9 cellular contexts compared by ENCODE assay signal in genomic region chr10:33331020-33331557, GRCh38. TPM values are rescaled to one million over a fixed set of nuclear protein-coding genes. Genes with fewer than 3 reads are reported as not detected.
A peak's percentile ranks its signal among the peaks of the same experiment; 100 is the strongest.
DNase-seq lines count a peak whose midpoint lies in the region; ATAC-seq and TF ChIP-seq lines count a peak whose summit lies in the region.
"Had no signal": no experiment of that assay in that cellular context is flagged by ENCODE, and none has a peak within 500 bp of the region (broad histone marks: within the 10 kb centered on the region; RNA-seq: fewer than 3 reads in every experiment).

No MANE protein-coding gene starts in this region.

- H3K27ac Mint-ChIP-seq in HFFc6 (peak overlapping the region; percentile 63; the same call in 1 of the 2 replicates), T-cell (peak overlapping the region in 1 of 2 donors; percentile 12)

- H3K27me3 Mint-ChIP-seq in HFFc6 (ENCODE audit: insufficient read depth) (no peaks in the 10 kb centered on the region; the same call in 1 of the 2 replicates), T-cell (peaks cover 58 to 63% of the 10 kb centered on the region in 2 donors)

- 19 to 27% (median 25%) methylated on average over 4 of the region's 4 CpGs for WGBS in stomach, 5 donors

- intact Hi-C loops in ascending aorta (cut with DNase I) (loop anchor here (5.0 to 10.0 kb wide), 4 partner anchors 44 to 1106 kb away; no protein-coding TSS in a partner anchor), stomach (cut with DNase I; ENCODE audit: low total_unique reads) (loop anchor here (10.0 kb wide), 1 partner anchor 136 kb away; no protein-coding TSS in a partner anchor)

- POLR2A ChIA-PET in T-cell (lab: Charles Lee), result no interaction called here

- TF ChIP-seq POLR2A in stomach (IDR thresholded peaks at IDR 0.05), result no peak

- CTCF ChIA-PET in T-cell (lab: Charles Lee), result interaction anchor here (0.6 to 1.4 kb wide), 5 partner anchors 52 to 1307 kb away, joined by 3 to 5 read pairs (median 4); no protein-coding TSS in a partner anchor

- H3K9me3 ChIP-seq in ascending aorta, result no peaks in the 10 kb centered on the region
- no peaks in the 10 kb centered on the region for H3K9me3 ChIP-seq in stomach

- H3K9me3 Mint-ChIP-seq in HFFc6, result no peaks in the 10 kb centered on the region
- H3K9me3 Mint-ChIP-seq in T-cell, result no peaks in the 10 kb centered on the region

- ATAC-seq in GM21447 (IDR thresholded peaks at IDR 0.05; ENCODE audit: unreplicated experiment), result no peak
- ATAC-seq in HG03439 (IDR thresholded peaks at IDR 0.05; ENCODE audit: unreplicated experiment), result no peak
- ATAC-seq in T-cell (replicated peaks in 1 of 4), result no peak

- H3K36me3 Mint-ChIP-seq in HFFc6 (ENCODE audit: low read depth), result peaks cover 64% of the 10 kb centered on the region
- no peaks in the 10 kb centered on the region for H3K36me3 Mint-ChIP-seq in T-cell

- H3K27ac ChIP-seq in ascending aorta, result peak overlapping the region in 1 of 2 donors; percentile 22
- peak overlapping the region in 3 of 5 donors; percentile 57 to 93 (median 60) for H3K27ac ChIP-seq in stomach

- TF ChIP-seq CTCF in HFFc6 (IDR thresholded peaks at IDR 0.05), result no peak
- TF ChIP-seq CTCF in ascending aorta (IDR thresholded peaks at IDR 0.05), result no peak
- TF ChIP-seq CTCF in kidney epithelial cell (IDR thresholded peaks at IDR 0.05; ENCODE audit: insufficient read depth, low read length, poor library complexity, severe bottlenecking), result no peak
- TF ChIP-seq CTCF in stomach (IDR thresholded peaks at IDR 0.05), result no peak

- H3K4me3 ChIP-seq in ascending aorta (peak overlapping the region; percentile 71 to 93), kidney epithelial cell (ENCODE audit: low read depth, low read length) (peak overlapping the region; percentile 95), stomach (peak overlapping the region; percentile 70 to 75 (median 72))

- H3K4me1 Mint-ChIP-seq in HFFc6 (ENCODE audit: low read depth), result peaks cover 64% of the 10 kb centered on the region
- H3K4me1 Mint-ChIP-seq in T-cell, result peaks cover 20 to 25% (median 24%) of the 10 kb centered on the region in 3 donors

- peaks cover 0 to 14% of the 10 kb centered on the region in 2 donors for H3K36me3 ChIP-seq in ascending aorta
- no peaks in the 10 kb centered on the region for H3K36me3 ChIP-seq in kidney epithelial cell (ENCODE audit: control insufficient read depth, insufficient read depth, low read length)
- H3K36me3 ChIP-seq in stomach, result peaks cover 4 to 13% (median 6%) of the 10 kb centered on the region in 4 donors

- H3K4me3 Mint-ChIP-seq in HFFc6 (peak overlapping the region; percentile 94), T-cell (no peak overlapping the region)

- peaks cover 0 to 32% of the 10 kb centered on the region in 2 donors for H3K4me1 ChIP-seq in ascending aorta
- H3K4me1 ChIP-seq in stomach, result peaks cover 7 to 82% (median 46%) of the 10 kb centered on the region in 4 donors

- TF ChIP-seq EP300 in stomach (IDR thresholded peaks at IDR 0.05), result no peak

- DNase-seq in HFFc6 (no peak), ascending aorta (ENCODE audit: low spot score in 2 of 2) (no peak), kidney epithelial cell (ENCODE audit: low read depth) (no peak), stomach (no peak), NCI-H774 (lab: John Stamatoyannopoulos, UW) (no peak), T-cell (no peak)
- DNase-seq: NCI-H2171 had no signal

- H3K27me3 ChIP-seq in ascending aorta (no peaks in the 10 kb centered on the region), kidney epithelial cell (ENCODE audit: control insufficient read depth, insufficient read depth, low read length) (no peaks in the 10 kb centered on the region), stomach (peaks cover 0 to 12% (median 11%) of the 10 kb centered on the region in 3 donors)

RNA-seq across cellular contexts. Expression of gene NRP1, which starts 3.4 kb away (rescaled TPM):
- total RNA-seq in HFFc6 (2021; fragmentation: NEBNext Ultra II Directional; extraction: Animal tissue kit (Norgen Biotek cat#: 25700)), result 100 to 1,000 TPM; 136 to 164 (median 147) TPM
- total RNA-seq in ascending aorta (122 TPM), kidney epithelial cell (72.6 and 81.2 TPM in 2 replicates), stomach (10 to 100 TPM in 4 of 5 donors, 1 to 10 TPM in 1; 7.2 to 94.7 (median 21.0) TPM), T-cell (1 to 10 TPM in 2 of 5 donors, under 1 TPM in 1, not detected in 2; 0.62 to 1.9 (median 1.1) TPM)
- 1 to 10 TPM; 4.6 to 6.1 (median 5.3) TPM for polyA plus RNA-seq in stomach
